15 cellular contexts compared by ENCODE assay signal in the genomic region with DNA sequence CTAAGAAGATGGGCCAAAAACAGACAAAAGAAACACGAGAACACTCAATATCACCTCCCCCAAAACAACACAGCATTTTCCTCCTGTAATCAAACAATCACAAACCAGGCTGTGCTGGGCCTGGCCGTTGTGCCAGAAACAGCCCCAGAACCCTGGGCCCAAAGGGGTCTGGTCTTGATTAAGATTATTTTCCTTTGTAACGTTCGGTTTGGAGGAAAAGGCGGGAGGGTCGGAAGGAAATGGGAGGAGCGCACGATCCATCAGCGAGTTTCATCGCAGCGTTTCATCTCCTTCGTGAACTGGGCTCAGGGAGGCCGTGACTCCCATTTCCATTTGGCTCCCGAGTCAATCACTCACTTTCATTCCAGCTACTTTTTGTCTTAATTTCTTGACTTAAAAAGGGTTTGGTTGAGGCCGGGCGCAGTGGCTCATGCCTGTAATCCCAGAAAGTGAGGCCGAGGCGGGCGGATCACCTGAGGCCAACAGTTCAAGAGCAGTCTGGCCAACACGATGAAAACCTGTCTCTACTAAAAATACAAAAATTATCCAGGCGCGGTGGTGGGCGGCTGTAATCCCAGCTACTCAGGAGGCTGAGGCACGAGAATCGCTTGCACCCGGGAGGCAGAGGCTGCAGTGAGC.
DNase-seq lines count a peak whose midpoint lies in the region; ATAC-seq and TF ChIP-seq lines count a peak whose summit lies in the region.
"Had no signal": no experiment of that assay in that cellular context is flagged by ENCODE, and none has a peak within 500 bp of the region (broad histone marks: within the 10 kb centered on the region; RNA-seq: fewer than 3 reads in every experiment).

No MANE protein-coding gene starts in this region.

- H3F3A ChIP-seq in GM23338 (replicated peaks; ENCODE audit: low read depth) = peaks cover 15% of the 10 kb centered on the region; the same call in 1 of the 2 replicates

- H3K36me3 Mint-ChIP-seq in GM23338 (ENCODE audit: low read depth) (peaks cover 12% of the 10 kb centered on the region), endodermal cell (ENCODE audit: low read depth) (peaks cover 64% of the 10 kb centered on the region)

- no peaks in the 10 kb centered on the region for H3K9me3 ChIP-seq in endodermal cell (ENCODE audit: control insufficient read depth, low read length)
- H3K9me3 ChIP-seq in right lobe of liver = no peaks in the 10 kb centered on the region
- H3K9me3 ChIP-seq in stomach smooth muscle (ENCODE audit: control insufficient read depth in 2 of 2, low read length in 2 of 2) = no peaks in the 10 kb centered on the region

- H3K4me2 ChIP-seq in GM23338 = no peak overlapping the region
- H3K4me2 ChIP-seq: BLaER1 treated with 17β-estradiol and CSF1 and Interleukin-3, amounts not matched to agents 10 nM and 100 nM had no signal

- intact Hi-C loops in right lobe of liver (cut with DNase I) = no loop called here
- intact Hi-C loops in sciatic nerve (cut with DNase I) = no loop called here

- no peaks in the 10 kb centered on the region; the same call in 1 of the 2 replicates for H4K20me1 ChIP-seq in GM23338 (replicated peaks; ENCODE audit: insufficient read depth)

- H3K27me3 ChIP-seq in GM23338 (ENCODE audit: insufficient read depth) = no peaks in the 10 kb centered on the region
- no peaks in the 10 kb centered on the region for H3K27me3 ChIP-seq in endodermal cell (ENCODE audit: control insufficient read depth, insufficient read depth, low read length, poor library complexity, severe bottlenecking)
- H3K27me3 ChIP-seq in right lobe of liver = no peaks in the 10 kb centered on the region
- H3K27me3 ChIP-seq in stomach smooth muscle (ENCODE audit: control insufficient read depth in 1 of 2, insufficient read depth in 2 of 2, low read length in 2 of 2) = no peaks in the 10 kb centered on the region
- H3K27me3 ChIP-seq: BLaER1 treated with 17β-estradiol and CSF1 and Interleukin-3, amounts not matched to agents 10 nM and 100 nM had no signal

- DNase-seq in GM23338 (ENCODE audit: low spot score) (no peak), endodermal cell (no peak), right lobe of liver (no peak), ureter (ENCODE audit: low spot score) (no peak), NOMO-1 treated with DMSO at 0.1 percent for 48 hours (lab: John Stamatoyannopoulos, UW; ENCODE audit: unreplicated experiment) (no peak), sciatic nerve (ENCODE audit: low spot score) (no peak)
- DNase-seq: activated B cell treated with CpG ODN at 0.5 μM for 24 hours; activated T-cell treated with anti-CD3 and anti-CD28 coated beads, Interleukin-2, amount 50 U/mL, for 1 hour; amygdala; cortex of kidney had no signal

- H3K27ac ChIP-seq in GM23338 (ENCODE audit: low read depth) = peak overlapping the region; percentile 47; the same call in 1 of the 2 replicates
- no peak overlapping the region for H3K27ac ChIP-seq in endodermal cell (ENCODE audit: low read depth, low read length)
- peak overlapping the region in 1 of 3 donors; percentile 51 for H3K27ac ChIP-seq in right lobe of liver
- H3K27ac ChIP-seq in stomach smooth muscle (ENCODE audit: low read length) = peak overlapping the region; percentile 80
- H3K27ac ChIP-seq: BLaER1 treated with 17β-estradiol and CSF1 and Interleukin-3, amounts not matched to agents 10 nM and 100 nM had no signal

- H2AFZ ChIP-seq in GM23338 = no peak overlapping the region

- ATAC-seq in GM23338 = no peak
- ATAC-seq in right lobe of liver = peak; percentile 21 to 49 (median 40)
- ATAC-seq in HG03095 (IDR thresholded peaks at IDR 0.05; ENCODE audit: unreplicated experiment) = no peak
- no peak for ATAC-seq in sciatic nerve
- ATAC-seq: SK-N-SH treated with all-trans-retinoic acid at 6 μM for 48 hours had no signal

- H3K9me3 Mint-ChIP-seq in GM23338 = no peaks in the 10 kb centered on the region; the same call in 2 of the 3 replicates
- no peaks in the 10 kb centered on the region for H3K9me3 Mint-ChIP-seq in endodermal cell
- H3K9me3 Mint-ChIP-seq: activated B cell treated with CpG ODN at 0.5 μM for 24 hours had no signal

- peak overlapping the region; percentile 71; the same call in 1 of the 2 replicates for H3K27ac Mint-ChIP-seq in GM23338
- H3K27ac Mint-ChIP-seq in endodermal cell = peak overlapping the region; percentile 52
- H3K27ac Mint-ChIP-seq: activated B cell treated with CpG ODN at 0.5 μM for 24 hours had no signal

- H3K9ac ChIP-seq in endodermal cell (ENCODE audit: extremely low read depth, low read length, poor library complexity, severe bottlenecking) (no peak overlapping the region), stomach smooth muscle (ENCODE audit: low read length in 2 of 2) (no peak overlapping the region)
- H3K9ac ChIP-seq: BLaER1 treated with 17β-estradiol and CSF1 and Interleukin-3, amounts not matched to agents 10 nM and 100 nM had no signal

- H3K4me1 ChIP-seq in GM23338 (ENCODE audit: insufficient read depth) (peaks cover 32% of the 10 kb centered on the region), endodermal cell (ENCODE audit: control insufficient read depth, insufficient read depth, low read length) (peaks cover 4% of the 10 kb centered on the region), right lobe of liver (no peaks in the 10 kb centered on the region), stomach smooth muscle (ENCODE audit: control insufficient read depth, insufficient read depth, low read length) (peaks cover 30% of the 10 kb centered on the region)

- TF ChIP-seq POLR2A in right lobe of liver (IDR thresholded peaks at IDR 0.05) = no peak

- H3K79me2 ChIP-seq in GM23338 (replicated peaks; ENCODE audit: insufficient read depth) = peaks cover 89% of the 10 kb centered on the region

- 92 to 93% methylated on average over 19 to 26 of the region's 26 CpGs for WGBS in endodermal cell (ENCODE audit: insufficient coverage in 1 of 2, insufficient read length in 1 of 2), 2 experiments
- whole genome bisulfite sequencing in right lobe of liver (ENCODE audit: insufficient coverage, low coverage, low lambda C conversion rate, missing lambda C conversion rate) = 69% methylated on average over 25 of the region's 26 CpGs

- H3K9me2 ChIP-seq in GM23338 (ENCODE audit: insufficient read depth) = no peaks in the 10 kb centered on the region

- H3K36me3 ChIP-seq in GM23338 (ENCODE audit: insufficient read depth) (peaks cover 3% of the 10 kb centered on the region; the same call in 1 of the 2 replicates), endodermal cell (ENCODE audit: control insufficient read depth, insufficient read depth, low read length) (peaks cover 83% of the 10 kb centered on the region), right lobe of liver (no peaks in the 10 kb centered on the region), stomach smooth muscle (ENCODE audit: control insufficient read depth in 2 of 2, insufficient read depth in 2 of 2, low read length in 2 of 2) (peaks cover 0 to 2% of the 10 kb centered on the region in 2 donors)

- H3K4me1 Mint-ChIP-seq in GM23338 (peaks cover 44% of the 10 kb centered on the region), endodermal cell (peaks cover 38% of the 10 kb centered on the region)
- H3K4me1 Mint-ChIP-seq: activated B cell treated with CpG ODN at 0.5 μM for 24 hours had no signal

- H3K4me3 Mint-ChIP-seq in GM23338 = no peak overlapping the region
- no peak overlapping the region for H3K4me3 Mint-ChIP-seq in endodermal cell
- H3K4me3 Mint-ChIP-seq: activated B cell treated with CpG ODN at 0.5 μM for 24 hours, neural crest cell had no signal

- H3K4me3 ChIP-seq in GM23338 = no peak overlapping the region
- H3K4me3 ChIP-seq in endodermal cell (ENCODE audit: low read length) = no peak overlapping the region
- H3K4me3 ChIP-seq in right lobe of liver = no peak overlapping the region
- H3K4me3 ChIP-seq in stomach smooth muscle (ENCODE audit: low read length in 2 of 2) = peak overlapping the region in 1 of 2 donors; percentile 30
- H3K4me3 ChIP-seq: BLaER1 treated with 17β-estradiol and CSF1 and Interleukin-3, amounts not matched to agents 10 nM and 100 nM had no signal

- H3K27me3 Mint-ChIP-seq in GM23338 (ENCODE audit: insufficient read depth, low read depth, poor library complexity) (peaks cover 10% of the 10 kb centered on the region), endodermal cell (ENCODE audit: insufficient read depth) (no peaks in the 10 kb centered on the region)

- no peak for TF ChIP-seq CTCF in GM23338 (conservative IDR thresholded peaks at IDR 0.05; ENCODE audit: low read depth in 2 of 2)
- no peak for TF ChIP-seq CTCF in endodermal cell (conservative IDR thresholded peaks at IDR 0.05)
- TF ChIP-seq CTCF in right lobe of liver (IDR thresholded peaks at IDR 0.05) = no peak

TF ChIP-seq in GM23338, 12 proteins besides CTCF, POLR2A, EP300 and RAD21 (continues in another document):
- no peak for TF ChIP-seq ZNF114 (CRISPR knock-in tag; IDR thresholded peaks at IDR 0.05)
- TF ChIP-seq NANOG (IDR thresholded peaks at IDR 0.05; ENCODE audit: borderline replicate concordance) = no peak
- no peak for TF ChIP-seq EZH2 (IDR thresholded peaks at IDR 0.05; ENCODE audit: low read depth, unreplicated experiment)
- TF ChIP-seq, protein P1, sequence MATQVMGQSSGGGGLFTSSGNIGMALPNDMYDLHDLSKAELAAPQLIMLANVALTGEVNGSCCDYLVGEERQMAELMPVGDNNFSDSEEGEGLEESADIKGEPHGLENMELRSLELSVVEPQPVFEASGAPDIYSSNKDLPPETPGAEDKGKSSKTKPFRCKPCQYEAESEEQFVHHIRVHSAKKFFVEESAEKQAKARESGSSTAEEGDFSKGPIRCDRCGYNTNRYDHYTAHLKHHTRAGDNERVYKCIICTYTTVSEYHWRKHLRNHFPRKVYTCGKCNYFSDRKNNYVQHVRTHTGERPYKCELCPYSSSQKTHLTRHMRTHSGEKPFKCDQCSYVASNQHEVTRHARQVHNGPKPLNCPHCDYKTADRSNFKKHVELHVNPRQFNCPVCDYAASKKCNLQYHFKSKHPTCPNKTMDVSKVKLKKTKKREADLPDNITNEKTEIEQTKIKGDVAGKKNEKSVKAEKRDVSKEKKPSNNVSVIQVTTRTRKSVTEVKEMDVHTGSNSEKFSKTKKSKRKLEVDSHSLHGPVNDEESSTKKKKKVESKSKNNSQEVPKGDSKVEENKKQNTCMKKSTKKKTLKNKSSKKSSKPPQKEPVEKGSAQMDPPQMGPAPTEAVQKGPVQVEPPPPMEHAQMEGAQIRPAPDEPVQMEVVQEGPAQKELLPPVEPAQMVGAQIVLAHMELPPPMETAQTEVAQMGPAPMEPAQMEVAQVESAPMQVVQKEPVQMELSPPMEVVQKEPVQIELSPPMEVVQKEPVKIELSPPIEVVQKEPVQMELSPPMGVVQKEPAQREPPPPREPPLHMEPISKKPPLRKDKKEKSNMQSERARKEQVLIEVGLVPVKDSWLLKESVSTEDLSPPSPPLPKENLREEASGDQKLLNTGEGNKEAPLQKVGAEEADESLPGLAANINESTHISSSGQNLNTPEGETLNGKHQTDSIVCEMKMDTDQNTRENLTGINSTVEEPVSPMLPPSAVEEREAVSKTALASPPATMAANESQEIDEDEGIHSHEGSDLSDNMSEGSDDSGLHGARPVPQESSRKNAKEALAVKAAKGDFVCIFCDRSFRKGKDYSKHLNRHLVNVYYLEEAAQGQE (IDR thresholded peaks at IDR 0.05; ENCODE audit: unreplicated experiment) = no peak
- no peak for TF ChIP-seq ZNF331 (CRISPR knock-in tag; IDR thresholded peaks at IDR 0.05; ENCODE audit: low read depth)
- no peak for TF ChIP-seq POLR2AphosphoS5 (IDR thresholded peaks at IDR 0.05; ENCODE audit: low read depth)

Comparison
In these comparisons a context has a peak if more than half of its experiments do, and no peak if none do; other contexts are left out.
1. ATAC-seq: peak in right lobe of liver (4 of 4); none in GM23338 (single experiment), HG03095 (single experiment) and sciatic nerve (single experiment).